ENCODE assay signal across 17 cellular contexts in the genomic region with DNA sequence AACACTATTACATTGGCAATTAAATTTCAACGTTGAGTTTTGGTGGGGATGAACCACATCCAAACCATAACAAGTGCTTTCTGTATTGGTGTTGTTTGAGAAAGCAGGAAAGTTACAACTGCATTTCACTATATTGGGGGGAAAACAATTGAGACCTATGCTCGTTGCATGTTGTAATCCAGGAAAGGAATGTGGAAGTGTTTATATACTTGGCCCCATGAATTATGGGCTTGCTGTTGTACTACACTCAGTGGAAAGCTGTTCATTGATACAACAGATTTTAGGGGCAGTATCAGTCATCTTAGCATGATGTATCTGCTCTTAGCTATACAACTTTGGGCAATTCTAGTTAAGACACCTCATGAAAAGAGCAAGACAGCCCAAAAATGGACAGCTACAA. TPM values are rescaled to one million over a fixed set of nuclear protein-coding genes. Genes with fewer than 3 reads are reported as not detected.
DNase-seq lines count a peak whose midpoint lies in the region; ATAC-seq, FAIRE-seq and TF ChIP-seq lines count a peak whose summit lies in the region.
"Had no signal": no experiment of that assay in that cellular context is flagged by ENCODE, and none has a peak within 500 bp of the region (broad histone marks: within the 10 kb centered on the region; RNA-seq: fewer than 3 reads in every experiment).

No MANE protein-coding gene starts in this region.

- no peak overlapping the region for H3K4me2 ChIP-seq in HepG2 (ENCODE audit: low read depth, low read length)
- H3K4me2 ChIP-seq: BLaER1 treated with 17β-estradiol and CSF1 and Interleukin-3, amounts not matched to agents 10 nM and 100 nM had no signal

- H3K27me3 Mint-ChIP-seq in activated CD4-positive, alpha-beta T cell treated with anti-CD3 and anti-CD28 coated beads, Interleukin-2, amount 10 ng/mL, durations not matched to agents 24 days and 14 days = no peaks in the 10 kb centered on the region
- H3K27me3 Mint-ChIP-seq: CD4-positive, alpha-beta T cell had no signal

- TF ChIP-seq EP300 in HepG2 (IDR thresholded peaks at IDR 0.05; ENCODE audit: low read depth in 2 of 2, low read length in 2 of 2) (no peak), HepG2 (CRISPR knock-in tag; IDR thresholded peaks at IDR 0.05; ENCODE audit: borderline replicate concordance) (no peak)

- H3K36me3 Mint-ChIP-seq in activated CD4-positive, alpha-beta T cell treated with anti-CD3 and anti-CD28 coated beads, Interleukin-2, amount 10 ng/mL, durations not matched to agents 24 days and 14 days (ENCODE audit: low read depth) = peaks cover 60% of the 10 kb centered on the region

- peak; percentile 34 for DNase-seq in activated CD4-positive, alpha-beta T cell treated with anti-CD3 and anti-CD28 coated beads, Interleukin-2, amount 10 ng/mL, durations not matched to agents 24 days and 14 days
- DNase-seq in activated CD4-positive, alpha-beta T cell treated with anti-CD3 and anti-CD28 coated beads for 48 hours = no peak
- DNase-seq in choroid plexus epithelial cell (ENCODE audit: low read depth) = peak; percentile 21
- peak; percentile 64 for DNase-seq in iris pigment epithelial cell (ENCODE audit: low read depth)
- no peak for DNase-seq in CD1c-positive myeloid dendritic cell (ENCODE audit: extremely low spot score)
- DNase-seq in HepG2 (ENCODE audit: low spot score) = no peak
- DNase-seq in cerebellum (ENCODE audit: low spot score) = no peak
- DNase-seq: Calu3; CD4-positive, alpha-beta T cell; DMS 273 treated with DMSO at 0.1 percent for 48 hours; GOT3; H9 had no signal

- 72% methylated on average over 2 of the region's 2 CpGs for WGBS in HepG2 (ENCODE audit: low lambda C conversion rate)

- H3K9ac ChIP-seq in HepG2 (ENCODE audit: insufficient read depth, low read depth, low read length) = no peak overlapping the region
- H3K9ac ChIP-seq: BLaER1 treated with 17β-estradiol and CSF1 and Interleukin-3, amounts not matched to agents 10 nM and 100 nM had no signal

- TF ChIP-seq RAD21 in HepG2 (CRISPR knock-in tag; IDR thresholded peaks at IDR 0.05) = no peak

- intact Hi-C loops in activated CD4-positive, alpha-beta T cell treated with anti-CD3 and anti-CD28 coated beads, Interleukin-2, amount 10 ng/mL, durations not matched to agents 24 days and 14 days (cut with micrococcal nuclease) = no loop called here
- intact Hi-C loops in HepG2 (cut with micrococcal nuclease; ENCODE audit: unreplicated experiment) = no loop called here

- no peak for TF ChIP-seq POLR2A in HepG2 (IDR thresholded peaks at IDR 0.05; ENCODE audit: insufficient read depth in 1 of 2, low read depth in 2 of 2, low read length in 2 of 2)

- TF ChIP-seq CTCF in choroid plexus epithelial cell (conservative IDR thresholded peaks at IDR 0.05; ENCODE audit: low read depth, low read length) = no peak
- no peak for TF ChIP-seq CTCF in HepG2 (CRISPR knock-in tag; IDR thresholded peaks at IDR 0.05)

- H3K4me3 ChIP-seq in choroid plexus epithelial cell (ENCODE audit: low read depth, low read length) = no peak overlapping the region
- H3K4me3 ChIP-seq in HepG2 (replicated peaks in 1 of 3; ENCODE audit: insufficient read depth in 1 of 3, low read depth in 2 of 3, low read length in 3 of 3) = no peak overlapping the region
- H3K4me3 ChIP-seq: BLaER1 treated with 17β-estradiol and CSF1 and Interleukin-3, amounts not matched to agents 10 nM and 100 nM had no signal

- ATAC-seq in GM21576 (IDR thresholded peaks at IDR 0.05; ENCODE audit: unreplicated experiment) = no peak
- no peak for ATAC-seq in HepG2

- H4K20me1 ChIP-seq in HepG2 (ENCODE audit: insufficient read depth, low read length) = no peaks in the 10 kb centered on the region
- H4K20me1 ChIP-seq: BLaER1 treated with 17β-estradiol and CSF1 and Interleukin-3, amounts not matched to agents 10 nM and 100 nM had no signal

- BruUV-seq in HepG2 (replicated peaks; lab: Mats Ljungman, UMichigan) = no TSS peak

- FAIRE-seq in HepG2 (lab: Jason Lieb, UNC) = no peak
- FAIRE-seq: G401.6, GM12891 had no signal

- H3K9me3 Mint-ChIP-seq in activated CD4-positive, alpha-beta T cell treated with anti-CD3 and anti-CD28 coated beads, Interleukin-2, amount 10 ng/mL, durations not matched to agents 24 days and 14 days = peaks cover 23% of the 10 kb centered on the region
- H3K9me3 Mint-ChIP-seq: CD4-positive, alpha-beta T cell had no signal

- peaks cover 3 to 38% of the 10 kb centered on the region in 2 experiments; a peak in 4 of 5 replicates for H3K36me3 ChIP-seq in HepG2 (replicated peaks in 1 of 2; ENCODE audit: control insufficient read depth in 1 of 2, insufficient read depth in 2 of 2, low read length in 2 of 2)

- H3K4me3 Mint-ChIP-seq in activated CD4-positive, alpha-beta T cell treated with anti-CD3 and anti-CD28 coated beads, Interleukin-2, amount 10 ng/mL, durations not matched to agents 24 days and 14 days = no peak overlapping the region
- H3K4me3 Mint-ChIP-seq: CD4-positive, alpha-beta T cell; H9 had no signal

- H3K27ac Mint-ChIP-seq in activated CD4-positive, alpha-beta T cell treated with anti-CD3 and anti-CD28 coated beads, Interleukin-2, amount 10 ng/mL, durations not matched to agents 24 days and 14 days = no peak overlapping the region
- H3K27ac Mint-ChIP-seq: CD4-positive, alpha-beta T cell; H9 had no signal

- no peak overlapping the region for H3K27ac ChIP-seq in HepG2 (ENCODE audit: extremely low read length, insufficient read depth, low read length)
- H3K27ac ChIP-seq: 22Rv1; BLaER1 treated with 17β-estradiol and CSF1 and Interleukin-3, amounts not matched to agents 10 nM and 100 nM had no signal

- in situ Hi-C loops in HepG2 (cut with HindIII; ENCODE audit: extremely low pct_ligation_motif_present, low pct_unique_long_range_greater_than_20kb) = no loop called here

- POLR2A ChIA-PET in HepG2 (lab: Yijun Ruan, JAX) = no interaction called here

- H3K4me1 ChIP-seq in HepG2 (ENCODE audit: insufficient read depth, low read length) = no peaks in the 10 kb centered on the region

- no peaks in the 10 kb centered on the region for H3K9me3 ChIP-seq in HepG2 (ENCODE audit: low read length)
- H3K9me3 ChIP-seq: BLaER1 treated with 17β-estradiol and CSF1 and Interleukin-3, amounts not matched to agents 10 nM and 100 nM had no signal

- peaks cover 19% of the 10 kb centered on the region for H3K4me1 Mint-ChIP-seq in activated CD4-positive, alpha-beta T cell treated with anti-CD3 and anti-CD28 coated beads, Interleukin-2, amount 10 ng/mL, durations not matched to agents 24 days and 14 days
- H3K4me1 Mint-ChIP-seq: H9 had no signal

- H3K79me2 ChIP-seq in HepG2 (ENCODE audit: insufficient read depth, low read length) = no peaks in the 10 kb centered on the region

- H3K27me3 ChIP-seq in HepG2 (ENCODE audit: control insufficient read depth in 1 of 2, insufficient read depth in 2 of 2, low read length in 2 of 2) = no peaks in the 10 kb centered on the region
- H3K27me3 ChIP-seq: BLaER1 treated with 17β-estradiol and CSF1 and Interleukin-3, amounts not matched to agents 10 nM and 100 nM had no signal

- no peak overlapping the region for H2AFZ ChIP-seq in HepG2 (ENCODE audit: low read length)

- CTCF ChIA-PET in HepG2 (lab: Yijun Ruan, JAX; ENCODE audit: low intra/inter-chr PET ratio, low total read pairs) = no interaction called here

TF ChIP-seq in HepG2, 621 proteins besides CTCF, POLR2A, EP300 and RAD21 (continues in another document):
- TF ChIP-seq STAT5B (CRISPR knock-in tag; IDR thresholded peaks at IDR 0.05) = no peak
- TF ChIP-seq ZSCAN29 (CRISPR knock-in tag; conservative IDR thresholded peaks at IDR 0.05) = no peak
- TF ChIP-seq MED8 (CRISPR knock-in tag; IDR thresholded peaks at IDR 0.05; ENCODE audit: insufficient replicate concordance) = no peak
- TF ChIP-seq NONO (IDR thresholded peaks at IDR 0.05) = no peak
- no peak for TF ChIP-seq NONO (CRISPR knock-in tag; conservative IDR thresholded peaks at IDR 0.05)

RNA-seq across cellular contexts. Expression of gene KLHL5, which starts 52.4 kb away (rescaled TPM):
- 40.4 and 41.9 TPM in 2 replicates for total RNA-seq in activated CD4-positive, alpha-beta T cell treated with anti-CD3 and anti-CD28 coated beads, Interleukin-2, amount 10 ng/mL, durations not matched to agents 24 days and 14 days
- total RNA-seq in HepG2 (2016; rRNA removed; fragmentation: Illumina TruSeq; extraction: Trizol) = 36.2 and 45.3 TPM in 2 replicates
- 32.0 and 35.3 TPM in 2 replicates for total RNA-seq in HepG2 (2016; cell fraction: cytosol; rRNA removed; fragmentation: Illumina TruSeq; extraction: Trizol; ENCODE audit: low read depth)
- total RNA-seq in HepG2 (2016; cell fraction: insoluble cytoplasmic fraction; rRNA removed; fragmentation: Illumina TruSeq; extraction: Trizol) = 36.6 and 44.0 TPM in 2 replicates
- total RNA-seq in HepG2 (2016; cell fraction: membrane; rRNA removed; fragmentation: Illumina TruSeq; extraction: Trizol) = 75.4 and 86.1 TPM in 2 replicates
- 26.6 and 27.0 TPM in 2 replicates for total RNA-seq in HepG2 (2016; cell fraction: nucleus; rRNA removed; fragmentation: Illumina TruSeq; extraction: Trizol)
- polyA plus RNA-seq in HepG2 (2011; rRNA removed) = 32.6 and 38.7 TPM in 2 replicates
- 29.8 and 43.7 TPM in 2 replicates for polyA plus RNA-seq in HepG2 (2011; cell fraction: cytosol; rRNA removed)
- 14.9 and 17.0 TPM in 2 replicates for polyA plus RNA-seq in HepG2 (2011; cell fraction: nucleus; rRNA removed)
- polyA plus RNA-seq in HepG2 (2012) = 33.7 and 34.6 TPM in 2 replicates
- polyA plus RNA-seq in HepG2 (2016; cell fraction: cytosol; fragmentation: Illumina TruSeq; extraction: Trizol; ENCODE audit: low read depth) = 31.2 and 34.0 TPM in 2 replicates
- polyA plus RNA-seq in HepG2 (2016; cell fraction: insoluble cytoplasmic fraction; fragmentation: Illumina TruSeq; extraction: Trizol; ENCODE audit: low read depth) = 39.8 and 40.2 TPM in 2 replicates
- 51.9 and 59.4 TPM in 2 replicates for polyA plus RNA-seq in HepG2 (2016; cell fraction: membrane; fragmentation: Illumina TruSeq; extraction: Trizol; ENCODE audit: low read depth)
- polyA plus RNA-seq in HepG2 (2016; cell fraction: nucleus; fragmentation: Illumina TruSeq; extraction: Trizol; ENCODE audit: insufficient read depth, low read depth) = 22.2 and 22.8 TPM in 2 replicates
- 25.9 and 37.5 TPM in 2 replicates for polyA minus RNA-seq in HepG2 (2011; rRNA and poly(A)+ RNA removed; ENCODE audit: low replicate concordance)
- polyA minus RNA-seq in HepG2 (2011; cell fraction: cytosol; rRNA and poly(A)+ RNA removed) = 31.0 and 34.7 TPM in 2 replicates
- polyA minus RNA-seq in HepG2 (2011; cell fraction: nucleus; rRNA and poly(A)+ RNA removed) = 48.0 and 50.0 TPM in 2 replicates
- 116 TPM for total RNA-seq in cerebellum

Comparison
In these comparisons a context has a peak if more than half of its experiments do, and no peak if none do; other contexts are left out.
1. DNase-seq: peak in activated CD4-positive, alpha-beta T cell treated with anti-CD3 and anti-CD28 coated beads, Interleukin-2, amount 10 ng/mL, durations not matched to agents 24 days and 14 days (single experiment), choroid plexus epithelial cell (single experiment) and iris pigment epithelial cell (single experiment); none in activated CD4-positive, alpha-beta T cell treated with anti-CD3 and anti-CD28 coated beads for 48 hours (single experiment), CD1c-positive myeloid dendritic cell (single experiment), HepG2 (single experiment) and cerebellum (single experiment).